8 cellular contexts compared by ENCODE assay signal in the genomic region with DNA sequence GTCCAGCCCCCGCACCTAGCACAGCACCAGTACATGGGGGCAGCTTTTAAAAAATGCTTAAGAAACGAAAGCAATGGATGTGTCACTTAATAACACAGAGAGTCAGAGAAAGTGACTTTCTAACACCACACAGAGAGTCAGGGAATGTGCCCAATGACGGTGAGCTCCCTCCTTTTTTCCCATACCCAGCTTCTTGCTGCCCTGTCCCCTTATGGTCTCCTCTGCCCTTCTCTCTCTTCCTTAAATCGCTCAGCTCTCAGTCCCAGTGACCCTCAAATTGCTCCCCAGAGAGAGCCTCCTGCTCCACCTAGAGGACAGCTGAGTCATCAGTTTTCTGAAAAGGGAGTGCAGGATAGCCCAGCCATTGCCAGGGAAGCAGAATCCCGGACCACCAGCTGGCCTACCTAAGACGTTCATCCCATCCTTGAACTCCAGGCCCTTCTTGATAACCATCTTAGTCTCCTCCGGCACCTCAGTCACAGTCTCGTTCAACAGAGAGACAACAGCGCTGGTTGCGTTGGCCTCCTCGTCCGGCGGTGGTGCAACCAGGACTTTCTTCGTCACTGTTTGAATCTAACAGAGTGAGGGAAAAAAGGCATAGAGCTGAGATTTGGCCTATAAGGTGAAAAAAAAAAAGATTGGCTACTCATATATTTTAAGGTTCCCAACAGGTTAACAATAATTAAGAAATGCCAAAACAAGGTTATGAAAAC.
DNase-seq lines count a peak whose midpoint lies in the region; ATAC-seq, FAIRE-seq and TF ChIP-seq lines count a peak whose summit lies in the region.

No MANE protein-coding gene starts in this region.

- H3K36me3 ChIP-seq in astrocyte (ENCODE audit: insufficient read depth, low read length) (no peaks in the 10 kb centered on the region), keratinocyte (ENCODE audit: control insufficient read depth in 2 of 2, extremely low read depth in 1 of 2, insufficient read depth in 2 of 2, low read length in 2 of 2) (no peaks in the 10 kb centered on the region), upper lobe of right lung (no peaks in the 10 kb centered on the region)

- H3K9me1 ChIP-seq in keratinocyte (ENCODE audit: control insufficient read depth, extremely low read depth, insufficient read depth, low read length) = no peaks in the 10 kb centered on the region

- no peaks in the 10 kb centered on the region for H3K9me3 ChIP-seq in astrocyte (ENCODE audit: insufficient read depth, low read depth, low read length)
- H3K9me3 ChIP-seq in keratinocyte (ENCODE audit: control insufficient read depth, low read depth, low read length) = no peaks in the 10 kb centered on the region
- no peaks in the 10 kb centered on the region for H3K9me3 ChIP-seq in upper lobe of right lung

- dilution Hi-C loops in keratinocyte (cut with MboI; ENCODE audit: extremely low pct_ligation_motif_present, low sequenced_read_pairs) = no loop called here

- peak overlapping the region; percentile 35 for H3K4me2 ChIP-seq in astrocyte (ENCODE audit: low read length)
- H3K4me2 ChIP-seq in keratinocyte (ENCODE audit: control insufficient read depth, extremely low read depth, insufficient read depth, low read depth, low read length) = no peak overlapping the region

- no peak overlapping the region for H3K4me3 Mint-ChIP-seq in astrocyte (ENCODE audit: unreplicated experiment)

- H3K36me3 Mint-ChIP-seq in astrocyte (ENCODE audit: low read depth, unreplicated experiment) = no peaks in the 10 kb centered on the region

- DNase-seq in NCI-H2171 treated with DMSO at 0.1 percent for 48 hours (lab: John Stamatoyannopoulos, UW) (peak; percentile 27), NCI-H2171 (lab: John Stamatoyannopoulos, UW) (no peak), RCC 7860 (ENCODE audit: low spot score) (peak; percentile 39), astrocyte (ENCODE audit: low read depth) (no peak), keratinocyte (ENCODE audit: low read depth, low spot score) (no peak), upper lobe of right lung (no peak)

- no peaks in the 10 kb centered on the region for H4K20me1 ChIP-seq in astrocyte (ENCODE audit: insufficient read depth, low read length)
- H4K20me1 ChIP-seq in keratinocyte (ENCODE audit: control insufficient read depth, extremely low read depth, insufficient read depth, low read length) = no peaks in the 10 kb centered on the region

- H3K27me3 ChIP-seq in astrocyte (ENCODE audit: insufficient read depth, low read length) (no peaks in the 10 kb centered on the region), keratinocyte (ENCODE audit: control insufficient read depth, extremely low read depth, insufficient read depth, low read length) (no peaks in the 10 kb centered on the region), upper lobe of right lung (no peaks in the 10 kb centered on the region)

- FAIRE-seq in RCC 7860 (lab: Jason Lieb, UNC) (no peak), astrocyte (lab: Jason Lieb, UNC) (no peak), keratinocyte (lab: Jason Lieb, UNC) (no peak)

- intact Hi-C loops in upper lobe of right lung (cut with DNase I) = no loop called here

- H2AFZ ChIP-seq in astrocyte (ENCODE audit: low read depth, low read length) = peak overlapping the region; percentile 30
- no peak overlapping the region for H2AFZ ChIP-seq in keratinocyte (ENCODE audit: control insufficient read depth, low read length)

- no peak overlapping the region for H3K27ac Mint-ChIP-seq in astrocyte (ENCODE audit: unreplicated experiment)

- H3K4me1 ChIP-seq in astrocyte (ENCODE audit: insufficient read depth, low read length) = peaks cover 13% of the 10 kb centered on the region
- no peaks in the 10 kb centered on the region for H3K4me1 ChIP-seq in keratinocyte (ENCODE audit: control insufficient read depth, extremely low read depth, insufficient read depth, low read length)
- H3K4me1 ChIP-seq in upper lobe of right lung = peaks cover 25% of the 10 kb centered on the region

- H3K9ac ChIP-seq in astrocyte (ENCODE audit: low read length) (peak overlapping the region; percentile 28), keratinocyte (ENCODE audit: control insufficient read depth, extremely low read depth, insufficient read depth, low read length) (no peak overlapping the region)

- H3K9me3 Mint-ChIP-seq in astrocyte (ENCODE audit: unreplicated experiment) = peaks cover 3% of the 10 kb centered on the region

- H3K27ac ChIP-seq in astrocyte (ENCODE audit: low read depth, low read length) = no peak overlapping the region
- no peak overlapping the region for H3K27ac ChIP-seq in keratinocyte (ENCODE audit: control insufficient read depth, insufficient read depth, low read length)
- H3K27ac ChIP-seq in upper lobe of right lung = peak overlapping the region; percentile 80

- ATAC-seq in HG02610 (IDR thresholded peaks at IDR 0.05; ENCODE audit: unreplicated experiment) (peak; percentile 56), upper lobe of right lung (peak; percentile 36), HG03135 (IDR thresholded peaks at IDR 0.05; ENCODE audit: unreplicated experiment) (no peak)

- H3K4me3 ChIP-seq in astrocyte (ENCODE audit: insufficient read depth, low read depth, low read length) (no peak overlapping the region), keratinocyte (ENCODE audit: control insufficient read depth in 2 of 3, extremely low read depth in 1 of 3, insufficient read depth in 2 of 3, low read depth in 1 of 3, low read length in 3 of 3) (no peak overlapping the region), upper lobe of right lung (no peak overlapping the region)

- H3K4me1 Mint-ChIP-seq in astrocyte (ENCODE audit: low read depth, unreplicated experiment) = peaks cover 3% of the 10 kb centered on the region

- H3K27me3 Mint-ChIP-seq in astrocyte (ENCODE audit: low read depth, unreplicated experiment) = peaks cover 26% of the 10 kb centered on the region

- H3K79me2 ChIP-seq in astrocyte (ENCODE audit: insufficient read depth, low read length) = no peaks in the 10 kb centered on the region
- H3K79me2 ChIP-seq in keratinocyte (ENCODE audit: control insufficient read depth, insufficient read depth, low read length) = no peaks in the 10 kb centered on the region

- no peak for TF ChIP-seq CTCF in astrocyte (IDR thresholded peaks at IDR 0.05; ENCODE audit: insufficient read depth, low read depth, low read length)
- peak; percentile 24 to 70 (median 42) for TF ChIP-seq CTCF in keratinocyte (optimal IDR thresholded peaks at IDR 0.05 in 1 of 3, IDR thresholded peaks at IDR 0.05 in 1 of 3, conservative IDR thresholded peaks at IDR 0.05 in 1 of 3; ENCODE audit: extremely low read depth in 1 of 3, insufficient read depth in 2 of 3, low read length in 3 of 3)
- peak; percentile 42 for TF ChIP-seq CTCF in upper lobe of right lung (IDR thresholded peaks at IDR 0.05)

Comparison
In these comparisons a context has a peak if more than half of its experiments do, and no peak if none do; other contexts are left out.
1. DNase-seq: peak in NCI-H2171 treated with DMSO at 0.1 percent for 48 hours (single experiment) and RCC 7860 (single experiment); none in NCI-H2171 (single experiment), astrocyte (single experiment), keratinocyte (single experiment) and upper lobe of right lung (single experiment).